In genomic region chr11:3203221-3204043, GRCh38 we compare ENCODE assay signal across 11 cellular contexts. TPM values are rescaled to one million over a fixed set of nuclear protein-coding genes. Genes with fewer than 3 reads are reported as not detected.
A peak's percentile ranks its signal among the peaks of the same experiment; 100 is the strongest.
DNase-seq lines count a peak whose midpoint lies in the region; ATAC-seq and TF ChIP-seq lines count a peak whose summit lies in the region.
"Had no signal": no experiment of that assay in that cellular context is flagged by ENCODE, and none has a peak within 500 bp of the region (broad histone marks: within the 10 kb centered on the region; RNA-seq: fewer than 3 reads in every experiment).

No MANE protein-coding gene starts in this region.

- no peak overlapping the region for H3K4me3 Mint-ChIP-seq in activated CD4-positive, alpha-beta T cell treated with anti-CD3 and anti-CD28 coated beads for 36 hours
- H3K4me3 Mint-ChIP-seq: activated naive CD4-positive, alpha-beta T cell treated with anti-CD3 and anti-CD28 coated beads, Interleukin-2, amount 50 U/mL, for 24 hours had no signal

- DNase-seq in NCI-H748 (lab: John Stamatoyannopoulos, UW; ENCODE audit: unreplicated experiment): peak; percentile 78
- DNase-seq in NCI-H748 treated with DMSO at 0.1 percent for 48 hours (lab: John Stamatoyannopoulos, UW): no peak
- peak; percentile 11 for DNase-seq in RWPE1 (ENCODE audit: low spot score)
- DNase-seq in stimulated activated CD8-positive, alpha-beta memory T cell treated with anti-CD3 and anti-CD28 coated beads, Interleukin-4, amount 100 ng/mL, for 48 hours: no peak
- no peak for DNase-seq in activated CD4-positive, alpha-beta T cell treated with anti-CD3 and anti-CD28 coated beads for 36 hours
- DNase-seq: AML-193 had no signal

- no peak for TF ChIP-seq CTCF in RWPE1 (conservative IDR thresholded peaks at IDR 0.05; ENCODE audit: low read depth)

- 7% methylated on average over 51 of the region's 51 CpGs for WGBS in thymus

- ATAC-seq in activated CD4-positive, alpha-beta T cell treated with anti-CD3 and anti-CD28 coated beads for 36 hours: no peak
- no peak for ATAC-seq in GM18519 (IDR thresholded peaks at IDR 0.05; ENCODE audit: low FRiP score, unreplicated experiment)
- ATAC-seq: esophagus mucosa had no signal

- peaks cover 13% of the 10 kb centered on the region for H3K27me3 Mint-ChIP-seq in activated CD4-positive, alpha-beta T cell treated with anti-CD3 and anti-CD28 coated beads for 36 hours

- H3K36me3 ChIP-seq in iPS-18a (ENCODE audit: control insufficient read depth, low read depth, low read length) (no peaks in the 10 kb centered on the region), thymus (ENCODE audit: control insufficient read depth, insufficient read depth) (no peaks in the 10 kb centered on the region)

- H3K36me3 Mint-ChIP-seq in activated CD4-positive, alpha-beta T cell treated with anti-CD3 and anti-CD28 coated beads for 36 hours (ENCODE audit: low read depth): no peaks in the 10 kb centered on the region
- H3K36me3 Mint-ChIP-seq: activated naive CD4-positive, alpha-beta T cell treated with anti-CD3 and anti-CD28 coated beads, Interleukin-2, amount 50 U/mL, for 24 hours had no signal

- no peak overlapping the region for H3K27ac Mint-ChIP-seq in activated CD4-positive, alpha-beta T cell treated with anti-CD3 and anti-CD28 coated beads for 36 hours

- H3K9me3 ChIP-seq in iPS-18a (ENCODE audit: control insufficient read depth, low read depth, low read length) (no peaks in the 10 kb centered on the region), thymus (ENCODE audit: control insufficient read depth) (no peaks in the 10 kb centered on the region)

- no peaks in the 10 kb centered on the region for H3K4me1 Mint-ChIP-seq in activated CD4-positive, alpha-beta T cell treated with anti-CD3 and anti-CD28 coated beads for 36 hours

- intact Hi-C loops in activated CD4-positive, alpha-beta T cell treated with anti-CD3 and anti-CD28 coated beads for 36 hours (cut with DNase I, micrococcal nuclease): no loop called here

- POLR2A ChIA-PET in RWPE1 (lab: Yijun Ruan, JAX; ENCODE audit: low non-redundant PET): no interaction called here
- POLR2A ChIA-PET in activated CD4-positive, alpha-beta T cell treated with anti-CD3 and anti-CD28 coated beads for 36 hours (lab: Charles Lee): no interaction called here

- H3K27ac ChIP-seq in RWPE1 (no peak overlapping the region), iPS-18a (ENCODE audit: low read length) (no peak overlapping the region), thymus (ENCODE audit: low read depth) (no peak overlapping the region)

- no peaks in the 10 kb centered on the region for H3K9me3 Mint-ChIP-seq in activated CD4-positive, alpha-beta T cell treated with anti-CD3 and anti-CD28 coated beads for 36 hours (ENCODE audit: low read depth)
- H3K9me3 Mint-ChIP-seq: activated naive CD4-positive, alpha-beta T cell treated with anti-CD3 and anti-CD28 coated beads, Interleukin-2, amount 50 U/mL, for 24 hours had no signal

- H3K4me1 ChIP-seq in iPS-18a (ENCODE audit: control insufficient read depth, low read depth, low read length): no peaks in the 10 kb centered on the region
- H3K4me1 ChIP-seq in thymus (ENCODE audit: control insufficient read depth, insufficient read depth, low read length): peaks cover 26% of the 10 kb centered on the region

- peaks cover 50% of the 10 kb centered on the region for H3K27me3 ChIP-seq in iPS-18a (ENCODE audit: control insufficient read depth, insufficient read depth, low read length)
- no peaks in the 10 kb centered on the region for H3K27me3 ChIP-seq in thymus (ENCODE audit: control insufficient read depth, insufficient read depth)

- no peak overlapping the region for H3K9ac ChIP-seq in iPS-18a (ENCODE audit: low read length)

- CTCF ChIA-PET in RWPE1 (lab: Yijun Ruan, JAX): interaction anchor here (0.6 to 2.1 kb wide), 2 partner anchors 8 to 131 kb away, joined by 3 to 8 read pairs; no protein-coding TSS in a partner anchor
- CTCF ChIA-PET in activated CD4-positive, alpha-beta T cell treated with anti-CD3 and anti-CD28 coated beads for 36 hours (lab: Charles Lee): interaction anchor here (0.6 kb wide), 2 partner anchors 50 to 65 kb away, joined by 3 to 4 read pairs; no protein-coding TSS in a partner anchor

- H3K4me3 ChIP-seq in iPS-18a (ENCODE audit: low read length) (peak overlapping the region; percentile 63), thymus (ENCODE audit: low read length) (peak overlapping the region; percentile 31)

RNA-seq across cellular contexts. Expression of gene MRGPRG, which starts 15.2 kb away (rescaled TPM):
- not detected for polyA plus RNA-seq in thymus
- total RNA-seq in activated CD4-positive, alpha-beta T cell treated with anti-CD3 and anti-CD28 coated beads for 36 hours: not detected
- total RNA-seq: esophagus mucosa had no signal

RNA-seq across cellular contexts. Expression of gene MRGPRE, which starts 28.8 kb away (rescaled TPM):
- polyA plus RNA-seq in thymus: 0.02 TPM
- not detected for total RNA-seq in activated CD4-positive, alpha-beta T cell treated with anti-CD3 and anti-CD28 coated beads for 36 hours
- total RNA-seq: esophagus mucosa had no signal

RNA-seq across cellular contexts. Expression of gene OSBPL5, which starts 38.3 kb away (rescaled TPM):
- 28.2 TPM for polyA plus RNA-seq in thymus
- total RNA-seq in activated CD4-positive, alpha-beta T cell treated with anti-CD3 and anti-CD28 coated beads for 36 hours: 1 to 10 TPM; 5.8 to 7.1 TPM

Comparison
In these comparisons a context has a peak if more than half of its experiments do, and no peak if none do; other contexts are left out.
1. DNase-seq: peak in NCI-H748 (single experiment) and RWPE1 (single experiment); none in NCI-H748 treated with DMSO at 0.1 percent for 48 hours (single experiment), stimulated activated CD8-positive, alpha-beta memory T cell treated with anti-CD3 and anti-CD28 coated beads, Interleukin-4, amount 100 ng/mL, for 48 hours (single experiment) and activated CD4-positive, alpha-beta T cell treated with anti-CD3 and anti-CD28 coated beads for 36 hours (single experiment).